In the genomic region with DNA sequence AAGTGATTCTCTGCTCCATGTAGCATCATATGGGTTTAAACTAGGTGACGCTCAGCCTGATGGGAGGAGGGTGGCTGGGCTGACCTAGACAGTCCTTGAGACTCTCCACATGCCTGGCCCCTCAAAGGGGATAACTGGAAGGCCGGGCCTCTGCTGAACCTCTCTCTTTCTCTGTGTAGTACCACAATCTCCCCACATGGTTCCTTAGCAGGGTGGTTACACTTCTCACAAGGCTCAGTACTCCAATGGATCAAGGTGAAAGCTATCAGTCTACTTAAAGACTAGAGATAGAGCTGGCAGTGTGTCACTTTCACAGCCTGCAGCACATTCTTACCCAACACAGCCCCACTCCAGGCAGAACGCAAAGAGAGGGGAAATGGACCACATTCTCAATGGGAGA, we compare ENCODE assay signal across 3 cellular contexts.
TF ChIP-seq lines count a peak whose summit lies in the region.

No MANE protein-coding gene starts in this region.

TF ChIP-seq in H1, 55 proteins besides CTCF, POLR2A, EP300 and RAD21:
- TF ChIP-seq KDM1A (IDR thresholded peaks at IDR 0.05; ENCODE audit: borderline replicate concordance, low read length) (0 out of 2 replicates have a peak, but pooled peaks have one; percentile 35), ATF2 (IDR thresholded peaks at IDR 0.05; ENCODE audit: low read length) (no peak)

TF ChIP-seq in GM12891, 5 proteins besides CTCF, POLR2A, EP300 and RAD21:
- TF ChIP-seq PAX5 (IDR thresholded peaks at IDR 0.05; ENCODE audit: insufficient read depth, low read length, severe bottlenecking) (no peak), SPI1 (IDR thresholded peaks at IDR 0.05; ENCODE audit: low read depth, low read length) (no peak), TAF1 (IDR thresholded peaks at IDR 0.05; ENCODE audit: low read depth, low read length) (no peak), POLR2AphosphoS5 (IDR thresholded peaks at IDR 0.05; ENCODE audit: low read depth, low read length) (no peak), POU2F2 (IDR thresholded peaks at IDR 0.05; ENCODE audit: low read depth, low read length) (no peak)

TF ChIP-seq in SK-N-SH, 30 proteins besides CTCF, POLR2A, EP300 and RAD21:
- no peak for TF ChIP-seq EZH2phosphoT487 (IDR thresholded peaks at IDR 0.05; ENCODE audit: borderline replicate concordance, low read depth)
